ENCODE assay signal across 8 cellular contexts in genomic region chr6:26596579-26597388, GRCh38. TPM values are rescaled to one million over a fixed set of nuclear protein-coding genes. Genes with fewer than 3 reads are reported as not detected.
DNase-seq lines count a peak whose midpoint lies in the region; ATAC-seq and TF ChIP-seq lines count a peak whose summit lies in the region.

Gene ABT1 (plus strand): TSS chr6:26596953. CDS start chr6:26596983, 30 bp downstream.

- peak within 1 kb of the TSS; percentile 86 to 94 for H3K9ac ChIP-seq in colonic mucosa (ENCODE audit: low read depth in 2 of 2, low read length in 2 of 2)

- H3K27me3 ChIP-seq in BJ (ENCODE audit: control insufficient read depth, insufficient read depth, low read length) (no peaks in the 10 kb centered on the region), colonic mucosa (peaks cover 10% of the 10 kb centered on the region)

- H3K4me3 ChIP-seq in BJ (ENCODE audit: low read depth, low read length) (peak within 1 kb of the TSS; percentile 90), colonic mucosa (peak within 1 kb of the TSS; percentile 97)

- POLR2A ChIA-PET in BJ (lab: Charles Lee): interaction anchor here (0.7 kb wide), 1 partner anchor 548 kb away, joined by 3 read pairs; no protein-coding TSS in a partner anchor

- peak within 1 kb of the TSS; percentile 82 for H3K27ac ChIP-seq in colonic mucosa

- TF ChIP-seq CTCF in BJ (IDR thresholded peaks at IDR 0.05; ENCODE audit: insufficient read depth, low read depth, low read length) (no peak), colonic mucosa (IDR thresholded peaks at IDR 0.05) (no peak)

- H3K9me3 ChIP-seq in colonic mucosa: no peaks in the 10 kb centered on the region

- ATAC-seq in GM19324 (IDR thresholded peaks at IDR 0.05; ENCODE audit: low FRiP score, unreplicated experiment): peak; percentile 86
- peak; percentile 71 for ATAC-seq in HG03460 (IDR thresholded peaks at IDR 0.05; ENCODE audit: unreplicated experiment)

- CTCF ChIA-PET in BJ (lab: Yijun Ruan, JAX): interaction anchor here (1.1 to 3.8 kb wide), 14 partner anchors 12 to 421 kb away, joined by 4 to 51 read pairs (median 6); partner anchors contain the start of gene HMGN4

- peaks cover 9% of the 10 kb centered on the region for H3K4me1 ChIP-seq in colonic mucosa

- intact Hi-C loops in colonic mucosa (cut with DNase I): no loop called here

- peak; percentile 87 for DNase-seq in BJ (ENCODE audit: low read depth)
- DNase-seq in NCI-H526 (lab: John Stamatoyannopoulos, UW): peak; percentile 98 to 99
- peak; percentile 98 for DNase-seq in activated CD4-positive, alpha-beta T cell treated with anti-CD3 and anti-CD28 coated beads for 48 hours
- DNase-seq in colonic mucosa: peak; percentile 98
- DNase-seq in kidney tubule cell (ENCODE audit: low spot score): peak; percentile 98
- DNase-seq in stimulated activated CD4-positive, alpha-beta T cell treated with anti-CD3 and anti-CD28 coated beads, Interleukin-1b, Interleukin-23, amount 100 ng/mL, for 24 hours (ENCODE audit: low read depth in 4 of 4, low spot score in 1 of 4): peak; percentile 89 to 95 (median 92)

- peaks cover 4% of the 10 kb centered on the region for H3K36me3 ChIP-seq in BJ (ENCODE audit: control insufficient read depth, insufficient read depth, low read length)
- no peaks in the 10 kb centered on the region for H3K36me3 ChIP-seq in colonic mucosa

RNA-seq across cellular contexts. Expression of gene ABT1, which starts in this region (rescaled TPM):
- 16.1 and 18.4 TPM in 2 replicates for polyA plus RNA-seq in BJ (2011; rRNA removed)
- polyA minus RNA-seq in BJ (2011; rRNA and poly(A)+ RNA removed): 9.2 and 11.0 TPM in 2 replicates
- 10 to 100 TPM; 15.9 to 17.9 TPM for total RNA-seq in colonic mucosa

Comparison
In these comparisons a context has a peak if more than half of its experiments do, and no peak if none do; other contexts are left out.
1. Peak in every context shown above with its lines: DNase-seq, ATAC-seq, H3K4me3 ChIP-seq and H3K27ac ChIP-seq.